Comparison of ENCODE assay signal across 12 cellular contexts in the genomic region with DNA sequence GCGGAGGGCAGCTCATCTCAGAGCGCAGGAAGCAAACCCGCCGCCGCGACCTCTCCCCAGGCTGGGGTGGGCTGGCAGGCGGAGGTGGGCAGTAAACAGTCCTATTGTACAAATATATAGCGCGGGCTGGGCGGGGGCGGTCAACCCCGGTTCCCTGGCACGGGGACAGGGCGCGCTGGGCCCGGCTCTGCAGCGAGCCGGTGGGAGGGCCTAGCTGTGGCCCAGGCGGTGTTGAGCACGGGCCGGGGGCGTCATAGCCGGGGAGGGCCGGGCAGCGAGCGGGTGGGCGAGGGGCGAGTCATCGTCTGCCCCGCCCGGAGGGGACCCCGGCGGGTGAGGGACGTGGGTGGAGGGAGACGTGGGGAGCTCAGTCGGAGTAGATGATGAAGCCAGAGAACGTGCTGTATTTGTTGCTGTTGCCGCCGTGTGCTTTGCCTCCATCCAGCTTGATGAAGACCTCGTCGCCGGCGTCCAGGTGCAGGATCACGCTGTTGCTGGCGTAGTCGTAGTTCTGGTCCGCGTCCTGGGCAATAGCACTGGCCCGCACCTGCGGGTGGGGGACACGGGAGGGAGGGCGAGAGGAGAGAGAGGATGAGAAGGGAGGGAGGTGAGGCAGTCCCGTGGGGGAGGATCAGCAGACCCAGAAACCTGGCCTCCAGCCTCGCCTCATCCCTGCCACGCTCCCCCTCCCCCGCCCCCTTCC. TPM values are rescaled to one million over a fixed set of nuclear protein-coding genes. Genes with fewer than 3 reads are reported as not detected.
DNase-seq lines count a peak whose midpoint lies in the region; ATAC-seq and TF ChIP-seq lines count a peak whose summit lies in the region.
"Had no signal": no experiment of that assay in that cellular context is flagged by ENCODE, and none has a peak within 500 bp of the region (broad histone marks: within the 10 kb centered on the region; RNA-seq: fewer than 3 reads in every experiment).

No MANE protein-coding gene starts in this region.

- intact Hi-C loops in esophagus muscularis mucosa (cut with DNase I) (no loop called here), colonic mucosa (cut with DNase I) (no loop called here)

- H3K9ac ChIP-seq in skeletal muscle satellite cell (ENCODE audit: low read depth, low read length) (no peak overlapping the region), colonic mucosa (ENCODE audit: low read depth in 2 of 2, low read length in 2 of 2) (no peak overlapping the region)
- H3K9ac ChIP-seq: KMS-11 had no signal

- H3K4me1 Mint-ChIP-seq in T-cell = peaks cover 0 to 6% (median 2%) of the 10 kb centered on the region in 3 donors

- peaks cover 47 to 71% of the 10 kb centered on the region in 2 donors for H3K27me3 Mint-ChIP-seq in T-cell

- peak; percentile 32 to 51 (median 36) for ATAC-seq in T-cell (replicated peaks in 1 of 4)

- H3K9me3 Mint-ChIP-seq in T-cell = no peaks in the 10 kb centered on the region

- TF ChIP-seq CTCF in esophagus muscularis mucosa (IDR thresholded peaks at IDR 0.05) (no peak), colonic mucosa (IDR thresholded peaks at IDR 0.05) (no peak)

- POLR2A ChIA-PET in T-cell (lab: Charles Lee) = interaction anchor here in 1 of 2 donors (0.7 kb wide), 1 partner anchor 85 kb away, joined by 7 read pairs; no protein-coding TSS in a partner anchor

- CTCF ChIA-PET in T-cell (lab: Charles Lee) = interaction anchor here in 1 of 2 donors (0.7 kb wide), 1 partner anchor 192 kb away, joined by 6 read pairs; no protein-coding TSS in a partner anchor

- TF ChIP-seq POLR2A in esophagus muscularis mucosa (IDR thresholded peaks at IDR 0.05; ENCODE audit: low read depth) = no peak

- 32% methylated on average over 25 of the region's 56 CpGs for WGBS in esophagus muscularis mucosa

- no peaks in the 10 kb centered on the region for H3K36me3 Mint-ChIP-seq in T-cell

- no peak overlapping the region for H3K27ac Mint-ChIP-seq in T-cell

- TF ChIP-seq EP300 in esophagus muscularis mucosa (IDR thresholded peaks at IDR 0.05) = no peak

- H3K4me3 Mint-ChIP-seq in T-cell = peak overlapping the region in 2 of 3 donors; percentile 31 to 49

- peak overlapping the region; percentile 25 for H3K4me2 ChIP-seq in skeletal muscle satellite cell (ENCODE audit: low read length)
- H3K4me2 ChIP-seq: KMS-11 had no signal

- no peak overlapping the region for H3K27ac ChIP-seq in esophagus muscularis mucosa (replicated peaks in 1 of 4)
- no peak overlapping the region for H3K27ac ChIP-seq in colonic mucosa
- H3K27ac ChIP-seq: KMS-11 had no signal

- no peaks in the 10 kb centered on the region for H3K9me3 ChIP-seq in esophagus muscularis mucosa
- no peaks in the 10 kb centered on the region for H3K9me3 ChIP-seq in skeletal muscle satellite cell (replicated peaks; ENCODE audit: low read length)
- H3K9me3 ChIP-seq in colonic mucosa = no peaks in the 10 kb centered on the region

- H3K36me3 ChIP-seq in esophagus muscularis mucosa (no peaks in the 10 kb centered on the region), skeletal muscle satellite cell (ENCODE audit: insufficient read depth, low read length) (no peaks in the 10 kb centered on the region), colonic mucosa (no peaks in the 10 kb centered on the region)

- H3K4me3 ChIP-seq in esophagus muscularis mucosa (peak overlapping the region in 3 of 4 donors; percentile 9 to 28 (median 12)), skeletal muscle satellite cell (ENCODE audit: low read length) (no peak overlapping the region), colonic mucosa (no peak overlapping the region)

- peaks cover 0 to 11% (median 9%) of the 10 kb centered on the region in 4 donors for H3K4me1 ChIP-seq in esophagus muscularis mucosa
- peaks cover 38% of the 10 kb centered on the region for H3K4me1 ChIP-seq in skeletal muscle satellite cell (ENCODE audit: control insufficient read depth, insufficient read depth, low read length)
- peaks cover 5% of the 10 kb centered on the region for H3K4me1 ChIP-seq in colonic mucosa

- H3K27me3 ChIP-seq in esophagus muscularis mucosa = peaks cover 0 to 72% (median 3%) of the 10 kb centered on the region in 4 donors
- H3K27me3 ChIP-seq in skeletal muscle satellite cell (ENCODE audit: control insufficient read depth, insufficient read depth, low read length) = no peaks in the 10 kb centered on the region
- H3K27me3 ChIP-seq in colonic mucosa = peaks cover 12% of the 10 kb centered on the region

- DNase-seq in activated effector memory CD4-positive, alpha-beta T cell treated with anti-CD3 and anti-CD28 coated beads, Interleukin-2, amount 50 U/mL, for 16 hours = peak; percentile 71
- DNase-seq in activated effector memory CD4-positive, alpha-beta T cell treated with Interleukin-2 at 50 U/mL for 16 hours = no peak
- no peak for DNase-seq in T-cell
- DNase-seq in esophagus muscularis mucosa (ENCODE audit: extremely low spot score) = no peak
- DNase-seq in colonic mucosa = no peak
- DNase-seq in GM19240 (ENCODE audit: insufficient read length, low spot score) = no peak
- DNase-seq in GM19238 (ENCODE audit: insufficient read length, low spot score) = no peak
- DNase-seq: amniotic stem cell, hippocampal formation had no signal

RNA-seq across cellular contexts. Expression of a gene that starts 8.1 kb away (rescaled TPM):
- total RNA-seq in T-cell (not detected), esophagus muscularis mucosa (10 to 100 TPM in 1 of 4 donors, 1 to 10 TPM in 3; 3.7 to 10.1 (median 6.3) TPM), colonic mucosa (1 to 10 TPM; 1.2 to 1.9 TPM)
- not detected in 2 replicates for total RNA-seq in skeletal muscle satellite cell (2012; rRNA removed)

RNA-seq across cellular contexts. Expression of a gene that starts 12.4 kb away (rescaled TPM):
- 1 to 10 TPM in 1 of 5 donors, under 1 TPM in 4; 0.37 to 1.2 (median 0.62) TPM for total RNA-seq in T-cell
- total RNA-seq in esophagus muscularis mucosa = under 1 TPM in 1 of 4 donors, not detected in 3; 0.17 TPM
- total RNA-seq in skeletal muscle satellite cell (2012; rRNA removed) = 4.4 and 4.6 TPM in 2 replicates
- total RNA-seq in colonic mucosa = 10 to 100 TPM in 1 of 2 donors, 1 to 10 TPM in 1; 5.7 to 45.5 TPM

RNA-seq across cellular contexts. Expression of a gene that starts 44.7 kb away (rescaled TPM):
- not detected for total RNA-seq in T-cell
- total RNA-seq in esophagus muscularis mucosa = 1 to 10 TPM in 2 of 4 donors, not detected in 2; 1.2 to 2.8 TPM
- under 0.01 TPM in 1 of 2 replicates, not detected in the other for total RNA-seq in skeletal muscle satellite cell (2012; rRNA removed)
- total RNA-seq in colonic mucosa = under 1 TPM in 1 of 2 donors, not detected in 1; 0.20 TPM
- total RNA-seq: RPMI7951 had no signal

Comparison
In these comparisons a context has a peak if more than half of its experiments do, and no peak if none do; other contexts are left out.
1. H3K4me3 ChIP-seq: peak in esophagus muscularis mucosa (3 of 4); none in skeletal muscle satellite cell (single experiment) and colonic mucosa (single experiment).